Comparison of ENCODE assay signal across 2 cellular contexts in genomic region chr17:67829331-67829730, GRCh38.
TF ChIP-seq lines count a peak whose summit lies in the region.

No MANE protein-coding gene starts in this region.

TF ChIP-seq in GM23338, 12 proteins besides CTCF, POLR2A, EP300 and RAD21:
- TF ChIP-seq, protein P1, sequence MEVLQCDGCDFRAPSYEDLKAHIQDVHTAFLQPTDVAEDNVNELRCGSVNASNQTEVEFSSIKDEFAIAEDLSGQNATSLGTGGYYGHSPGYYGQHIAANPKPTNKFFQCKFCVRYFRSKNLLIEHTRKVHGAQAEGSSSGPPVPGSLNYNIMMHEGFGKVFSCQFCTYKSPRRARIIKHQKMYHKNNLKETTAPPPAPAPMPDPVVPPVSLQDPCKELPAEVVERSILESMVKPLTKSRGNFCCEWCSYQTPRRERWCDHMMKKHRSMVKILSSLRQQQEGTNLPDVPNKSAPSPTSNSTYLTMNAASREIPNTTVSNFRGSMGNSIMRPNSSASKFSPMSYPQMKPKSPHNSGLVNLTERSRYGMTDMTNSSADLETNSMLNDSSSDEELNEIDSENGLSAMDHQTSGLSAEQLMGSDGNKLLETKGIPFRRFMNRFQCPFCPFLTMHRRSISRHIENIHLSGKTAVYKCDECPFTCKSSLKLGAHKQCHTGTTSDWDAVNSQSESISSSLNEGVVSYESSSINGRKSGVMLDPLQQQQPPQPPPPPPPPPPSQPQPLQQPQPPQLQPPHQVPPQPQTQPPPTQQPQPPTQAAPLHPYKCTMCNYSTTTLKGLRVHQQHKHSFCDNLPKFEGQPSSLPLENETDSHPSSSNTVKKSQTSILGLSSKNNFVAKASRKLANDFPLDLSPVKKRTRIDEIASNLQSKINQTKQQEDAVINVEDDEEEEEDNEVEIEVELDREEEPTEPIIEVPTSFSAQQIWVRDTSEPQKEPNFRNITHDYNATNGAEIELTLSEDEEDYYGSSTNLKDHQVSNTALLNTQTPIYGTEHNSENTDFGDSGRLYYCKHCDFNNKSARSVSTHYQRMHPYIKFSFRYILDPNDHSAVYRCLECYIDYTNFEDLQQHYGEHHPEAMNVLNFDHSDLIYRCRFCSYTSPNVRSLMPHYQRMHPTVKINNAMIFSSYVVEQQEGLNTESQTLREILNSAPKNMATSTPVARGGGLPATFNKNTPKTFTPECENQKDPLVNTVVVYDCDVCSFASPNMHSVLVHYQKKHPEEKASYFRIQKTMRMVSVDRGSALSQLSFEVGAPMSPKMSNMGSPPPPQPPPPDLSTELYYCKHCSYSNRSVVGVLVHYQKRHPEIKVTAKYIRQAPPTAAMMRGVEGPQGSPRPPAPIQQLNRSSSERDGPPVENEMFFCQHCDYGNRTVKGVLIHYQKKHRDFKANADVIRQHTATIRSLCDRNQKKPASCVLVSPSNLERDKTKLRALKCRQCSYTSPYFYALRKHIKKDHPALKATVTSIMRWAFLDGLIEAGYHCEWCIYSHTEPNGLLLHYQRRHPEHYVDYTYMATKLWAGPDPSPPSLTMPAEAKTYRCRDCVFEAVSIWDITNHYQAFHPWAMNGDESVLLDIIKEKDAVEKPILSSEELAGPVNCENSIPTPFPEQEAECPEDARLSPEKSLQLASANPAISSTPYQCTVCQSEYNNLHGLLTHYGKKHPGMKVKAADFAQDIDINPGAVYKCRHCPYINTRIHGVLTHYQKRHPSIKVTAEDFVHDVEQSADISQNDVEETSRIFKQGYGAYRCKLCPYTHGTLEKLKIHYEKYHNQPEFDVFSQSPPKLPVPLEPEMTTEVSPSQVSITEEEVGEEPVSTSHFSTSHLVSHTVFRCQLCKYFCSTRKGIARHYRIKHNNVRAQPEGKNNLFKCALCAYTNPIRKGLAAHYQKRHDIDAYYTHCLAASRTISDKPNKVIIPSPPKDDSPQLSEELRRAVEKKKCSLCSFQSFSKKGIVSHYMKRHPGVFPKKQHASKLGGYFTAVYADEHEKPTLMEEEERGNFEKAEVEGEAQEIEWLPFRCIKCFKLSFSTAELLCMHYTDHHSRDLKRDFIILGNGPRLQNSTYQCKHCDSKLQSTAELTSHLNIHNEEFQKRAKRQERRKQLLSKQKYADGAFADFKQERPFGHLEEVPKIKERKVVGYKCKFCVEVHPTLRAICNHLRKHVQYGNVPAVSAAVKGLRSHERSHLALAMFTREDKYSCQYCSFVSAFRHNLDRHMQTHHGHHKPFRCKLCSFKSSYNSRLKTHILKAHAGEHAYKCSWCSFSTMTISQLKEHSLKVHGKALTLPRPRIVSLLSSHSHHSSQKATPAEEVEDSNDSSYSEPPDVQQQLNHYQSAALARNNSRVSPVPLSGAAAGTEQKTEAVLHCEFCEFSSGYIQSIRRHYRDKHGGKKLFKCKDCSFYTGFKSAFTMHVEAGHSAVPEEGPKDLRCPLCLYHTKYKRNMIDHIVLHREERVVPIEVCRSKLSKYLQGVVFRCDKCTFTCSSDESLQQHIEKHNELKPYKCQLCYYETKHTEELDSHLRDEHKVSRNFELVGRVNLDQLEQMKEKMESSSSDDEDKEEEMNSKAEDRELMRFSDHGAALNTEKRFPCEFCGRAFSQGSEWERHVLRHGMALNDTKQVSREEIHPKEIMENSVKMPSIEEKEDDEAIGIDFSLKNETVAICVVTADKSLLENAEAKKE (CRISPR knock-in tag; IDR thresholded peaks at IDR 0.05) = no peak
- TF ChIP-seq EZH2phosphoT487 (IDR thresholded peaks at IDR 0.05; ENCODE audit: unreplicated experiment) = no peak
- no peak for TF ChIP-seq POLR2AphosphoS5 (IDR thresholded peaks at IDR 0.05; ENCODE audit: low read depth)
- no peak for TF ChIP-seq REST (IDR thresholded peaks at IDR 0.05; ENCODE audit: unreplicated experiment)
- no peak for TF ChIP-seq ETS1 (IDR thresholded peaks at IDR 0.05)
- TF ChIP-seq CREB1 (CRISPR knock-in tag; IDR thresholded peaks at IDR 0.05; ENCODE audit: low read depth) = no peak
- no peak for TF ChIP-seq ZNF331 (CRISPR knock-in tag; IDR thresholded peaks at IDR 0.05; ENCODE audit: low read depth)
- no peak for TF ChIP-seq NANOG (IDR thresholded peaks at IDR 0.05; ENCODE audit: borderline replicate concordance)

TF ChIP-seq in H1, 55 proteins besides CTCF, POLR2A, EP300 and RAD21 (continued from another document):
- TF ChIP-seq CHD7 (IDR thresholded peaks at IDR 0.05; ENCODE audit: insufficient replicate concordance, low read length) (no peak), SP4 (IDR thresholded peaks at IDR 0.05; ENCODE audit: low read length) (no peak), TBP (IDR thresholded peaks at IDR 0.05; ENCODE audit: low read depth, low read length) (no peak), CEBPB (IDR thresholded peaks at IDR 0.05; ENCODE audit: low read depth, low read length) (no peak), POU5F1 (IDR thresholded peaks at IDR 0.05; ENCODE audit: low read depth, low read length) (no peak), JUND (IDR thresholded peaks at IDR 0.05; ENCODE audit: low read length) (no peak)
- TF ChIP-seq, protein P2, sequence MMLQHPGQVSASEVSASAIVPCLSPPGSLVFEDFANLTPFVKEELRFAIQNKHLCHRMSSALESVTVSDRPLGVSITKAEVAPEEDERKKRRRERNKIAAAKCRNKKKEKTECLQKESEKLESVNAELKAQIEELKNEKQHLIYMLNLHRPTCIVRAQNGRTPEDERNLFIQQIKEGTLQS (IDR thresholded peaks at IDR 0.05; ENCODE audit: insufficient read depth, low read depth, low read length) = no peak
TF ChIP-seq in H1: peak in this region for 0.
